In genomic region chr15:96344120-96344705, GRCh38 we compare ENCODE assay signal across 9 cellular contexts. TPM values are rescaled to one million over a fixed set of nuclear protein-coding genes. Genes with fewer than 3 reads are reported as not detected.
DNase-seq lines count a peak whose midpoint lies in the region; ATAC-seq and TF ChIP-seq lines count a peak whose summit lies in the region.
"Had no signal": no experiment of that assay in that cellular context is flagged by ENCODE, and none has a peak within 500 bp of the region (broad histone marks: within the 10 kb centered on the region; RNA-seq: fewer than 3 reads in every experiment).

No MANE protein-coding gene starts in this region.

- POLR2A ChIA-PET in OCI-LY7 (lab: Charles Lee), result no interaction called here

- H3K4me2 ChIP-seq in osteoblast (ENCODE audit: insufficient read depth, low read length) (peak overlapping the region; percentile 85), OCI-LY7 (ENCODE audit: low read length) (no peak overlapping the region)

- H3K36me3 ChIP-seq in heart left ventricle, result peaks cover 0 to 2% (median 0%) of the 10 kb centered on the region in 9 donors
- H3K36me3 ChIP-seq in esophagus squamous epithelium, result no peaks in the 10 kb centered on the region
- peaks cover 14% of the 10 kb centered on the region for H3K36me3 ChIP-seq in osteoblast (ENCODE audit: insufficient read depth, low read length)
- peaks cover 38% of the 10 kb centered on the region for H3K36me3 ChIP-seq in SJCRH30
- no peaks in the 10 kb centered on the region for H3K36me3 ChIP-seq in OCI-LY7 (ENCODE audit: insufficient read depth, low read length)

- H4K20me1 ChIP-seq in osteoblast (ENCODE audit: insufficient read depth, low read length) (peaks cover under 1% of the 10 kb centered on the region), OCI-LY7 (ENCODE audit: insufficient read depth, low read length) (no peaks in the 10 kb centered on the region)

- H3K4me1 ChIP-seq in heart left ventricle, result peaks cover 0 to 65% (median 18%) of the 10 kb centered on the region in 12 donors
- peaks cover 0 to 70% (median 0%) of the 10 kb centered on the region in 3 donors for H3K4me1 ChIP-seq in esophagus squamous epithelium
- peaks cover 42% of the 10 kb centered on the region for H3K4me1 ChIP-seq in osteoblast (ENCODE audit: insufficient read depth, low read length)
- 0 out of 2 replicates have a peak, but pooled peaks cover 2% of the 10 kb centered on the region for H3K4me1 ChIP-seq in SJCRH30
- no peaks in the 10 kb centered on the region for H3K4me1 ChIP-seq in OCI-LY7 (ENCODE audit: insufficient read depth, low read length, poor library complexity, severe bottlenecking)

- H3K79me2 ChIP-seq in osteoblast (ENCODE audit: insufficient read depth, low read length) (peaks cover 97% of the 10 kb centered on the region), OCI-LY7 (ENCODE audit: insufficient read depth, low read depth, low read length) (no peaks in the 10 kb centered on the region)

- DNase-seq in heart left ventricle (no peak), left cardiac atrium (no peak), esophagus squamous epithelium (lab: John Stamatoyannopoulos, UW) (no peak), osteoblast (ENCODE audit: insufficient read length, low spot score, missing footprints) (peak; percentile 84), ureter (ENCODE audit: low spot score) (peak; percentile 42), SJCRH30 (no peak), OCI-LY7 (ENCODE audit: low spot score) (no peak), LoVo (ENCODE audit: low spot score) (no peak)
- DNase-seq: activated CD4-positive, alpha-beta T cell treated with anti-CD3 and anti-CD28 coated beads for 4 hours had no signal

- CTCF ChIA-PET in OCI-LY7 (lab: Charles Lee; ENCODE audit: unreplicated experiment), result no interaction called here

- TF ChIP-seq POLR2A in heart left ventricle (IDR thresholded peaks at IDR 0.05) (no peak), esophagus squamous epithelium (IDR thresholded peaks at IDR 0.05) (no peak)

- 42 to 57% (median 48%) methylated on average over 29 of the region's 29 CpGs for WGBS in heart left ventricle, 4 donors
- WGBS in esophagus squamous epithelium, 2 donors, result 25 to 64% methylated on average over 25 to 28 of the region's 29 CpGs

- H3K9me3 ChIP-seq in heart left ventricle, result no peaks in the 10 kb centered on the region
- H3K9me3 ChIP-seq in esophagus squamous epithelium, result no peaks in the 10 kb centered on the region
- H3K9me3 ChIP-seq in osteoblast (ENCODE audit: low read depth, low read length), result no peaks in the 10 kb centered on the region
- no peaks in the 10 kb centered on the region for H3K9me3 ChIP-seq in SJCRH30 (replicated peaks)
- H3K9me3 ChIP-seq in OCI-LY7 (ENCODE audit: low read length), result no peaks in the 10 kb centered on the region

- peaks cover 0 to 95% (median 19%) of the 10 kb centered on the region in 9 donors for H3K27me3 ChIP-seq in heart left ventricle
- peaks cover 0 to 80% (median 0%) of the 10 kb centered on the region in 4 donors for H3K27me3 ChIP-seq in esophagus squamous epithelium
- H3K27me3 ChIP-seq in osteoblast (ENCODE audit: insufficient read depth, low read length), result no peaks in the 10 kb centered on the region
- no peaks in the 10 kb centered on the region for H3K27me3 ChIP-seq in SJCRH30

- intact Hi-C loops in heart left ventricle (cut with DNase I), result loop anchor here in 7 of 10 donors (2.0 to 10.0 kb wide), 5 partner anchors 739 to 1669 kb away; no protein-coding TSS in a partner anchor
- intact Hi-C loops in left cardiac atrium (cut with DNase I), result loop anchor here in 1 of 2 donors (10.0 kb wide), 1 partner anchor 1319 kb away; no protein-coding TSS in a partner anchor
- intact Hi-C loops in esophagus squamous epithelium (cut with DNase I), result loop anchor here (10.0 kb wide), 1 partner anchor 1079 kb away; no protein-coding TSS in a partner anchor
- intact Hi-C loops in OCI-LY7 (cut with micrococcal nuclease; ENCODE audit: unreplicated experiment), result no loop called here

- no peak for TF ChIP-seq CTCF in heart left ventricle (IDR thresholded peaks at IDR 0.05)
- TF ChIP-seq CTCF in esophagus squamous epithelium (IDR thresholded peaks at IDR 0.05), result no peak
- TF ChIP-seq CTCF in osteoblast (IDR thresholded peaks at IDR 0.05; ENCODE audit: extremely low read depth, low read depth, low read length), result no peak
- TF ChIP-seq CTCF in OCI-LY7 (conservative IDR thresholded peaks at IDR 0.05; ENCODE audit: low read length), result no peak

- ATAC-seq in heart left ventricle (no peak), left cardiac atrium (no peak)

- H2AFZ ChIP-seq in osteoblast (ENCODE audit: low read length), result no peak overlapping the region
- no peak overlapping the region for H2AFZ ChIP-seq in OCI-LY7 (ENCODE audit: low read length)

- no TSS peak for BruUV-seq in OCI-LY7 (replicated peaks; lab: Mats Ljungman, UMichigan)

- H3K4me3 ChIP-seq in heart left ventricle (peak overlapping the region in 9 of 12 donors; percentile 26 to 91 (median 77)), esophagus squamous epithelium (peak overlapping the region in 3 of 4 donors; percentile 72 to 92 (median 73)), osteoblast (ENCODE audit: insufficient read depth, low read length) (no peak overlapping the region), SJCRH30 (no peak overlapping the region), OCI-LY7 (ENCODE audit: low read depth, low read length, poor library complexity, severe bottlenecking) (no peak overlapping the region)

- no peaks in the 10 kb centered on the region for H3K9me2 ChIP-seq in OCI-LY7 (ENCODE audit: insufficient read depth, low read length)

- peak overlapping the region; percentile 85 to 96 (median 92) for H3K27ac ChIP-seq in heart left ventricle
- H3K27ac ChIP-seq in esophagus squamous epithelium, result peak overlapping the region; percentile 87 to 97 (median 94)
- peak overlapping the region; percentile 75 for H3K27ac ChIP-seq in osteoblast (ENCODE audit: low read depth, low read length)
- no peak overlapping the region for H3K27ac ChIP-seq in SJCRH30
- no peak overlapping the region for H3K27ac ChIP-seq in OCI-LY7 (ENCODE audit: low read depth, low read length, poor library complexity, severe bottlenecking)

RNA-seq across cellular contexts. Expression of gene NR2F2, which starts 13.7 kb away (rescaled TPM):
- 10 to 100 TPM; 11.9 to 22.4 (median 16.5) TPM for total RNA-seq in heart left ventricle
- 10 to 100 TPM; 11.8 to 16.1 TPM for polyA plus RNA-seq in heart left ventricle
- 10 to 100 TPM; 41.2 to 43.5 TPM for total RNA-seq in left cardiac atrium
- 10 to 100 TPM in 1 of 4 donors, 1 to 10 TPM in 3; 3.7 to 15.6 (median 6.4) TPM for total RNA-seq in esophagus squamous epithelium
- total RNA-seq in osteoblast, result 13.0 and 14.5 TPM in 2 replicates
- 90.8 TPM for total RNA-seq in ureter
- 24.5 and 24.9 TPM in 2 replicates for total RNA-seq in SJCRH30 (2014; rRNA removed; shearing (Covaris generic))
- total RNA-seq in OCI-LY7 (2014; rRNA removed; shearing (Covaris generic)), result not detected in 2 replicates
- total RNA-seq in OCI-LY7 (2022), result not detected in 2 replicates

Comparison
In these comparisons a context has a peak if more than half of its experiments do, and no peak if none do; other contexts are left out.
1. DNase-seq: peak in osteoblast (single experiment) and ureter (single experiment); none in heart left ventricle (0 of 5), left cardiac atrium (single experiment), esophagus squamous epithelium (single experiment), SJCRH30 (0 of 2), OCI-LY7 (single experiment) and LoVo (single experiment).
2. H3K27ac ChIP-seq: peak in heart left ventricle (12 of 12), esophagus squamous epithelium (4 of 4) and osteoblast (single experiment); none in SJCRH30 (single experiment) and OCI-LY7 (single experiment).
3. H3K4me3 ChIP-seq: peak in heart left ventricle (9 of 12) and esophagus squamous epithelium (3 of 4); none in osteoblast (single experiment), SJCRH30 (single experiment) and OCI-LY7 (single experiment).
4. RNA of gene NR2F2, which starts 13.7 kb away (total RNA-seq): 90.8 TPM in ureter (single experiment), 41.2 to 43.5 TPM in left cardiac atrium, 24.5 to 24.9 TPM in SJCRH30, 11.9 to 22.4 TPM in heart left ventricle, 13.0 to 14.5 TPM in osteoblast and 3.7 to 15.6 TPM in esophagus squamous epithelium; not detected in OCI-LY7; every median in the first group is over 4 times any median in the second.